Comparison of ENCODE assay signal across 9 cellular contexts in the genomic region with DNA sequence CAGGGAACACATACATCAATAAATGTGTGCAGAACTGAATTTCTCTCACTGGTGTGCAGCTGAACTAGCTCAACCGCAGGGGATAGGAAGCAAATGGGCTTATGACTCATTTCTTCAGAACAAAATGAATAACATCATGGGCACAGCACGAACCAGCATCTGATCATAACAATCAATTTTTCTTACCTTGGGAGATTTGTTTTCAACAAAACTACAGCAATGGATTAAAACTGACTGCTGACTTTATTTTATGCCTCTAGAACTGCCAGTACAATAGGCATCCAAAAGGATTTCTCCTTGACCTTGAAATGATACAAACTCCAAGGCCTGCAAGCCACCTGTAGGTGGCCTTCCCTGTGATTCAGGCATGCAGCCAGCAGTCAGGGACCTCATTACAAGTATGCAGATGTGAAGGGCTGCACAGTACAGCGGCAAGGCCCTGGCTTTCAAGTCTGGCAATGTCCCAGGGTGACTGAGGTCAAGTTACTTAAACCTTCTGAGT. TPM values are rescaled to one million over a fixed set of nuclear protein-coding genes. Genes with fewer than 3 reads are reported as not detected.
DNase-seq lines count a peak whose midpoint lies in the region; ATAC-seq and TF ChIP-seq lines count a peak whose summit lies in the region.
"Had no signal": no experiment of that assay in that cellular context is flagged by ENCODE, and none has a peak within 500 bp of the region (broad histone marks: within the 10 kb centered on the region; RNA-seq: fewer than 3 reads in every experiment).

No MANE protein-coding gene starts in this region.

- peak overlapping the region; percentile 13 for H3K27ac Mint-ChIP-seq in activated CD8-positive, alpha-beta T cell treated with anti-CD3 and anti-CD28 coated beads for 36 hours
- peak overlapping the region in 3 of 7 donors; percentile 12 to 43 (median 22) for H3K27ac Mint-ChIP-seq in CD4-positive, alpha-beta memory T cell
- H3K27ac Mint-ChIP-seq: T-cell had no signal

- H3K27me3 ChIP-seq in CD4-positive, alpha-beta memory T cell (ENCODE audit: insufficient read depth, low read length) = no peaks in the 10 kb centered on the region

- H3K4me3 ChIP-seq in CD4-positive, alpha-beta memory T cell (ENCODE audit: low read length in 2 of 2) = no peak overlapping the region

- no peak overlapping the region for H3K4me3 Mint-ChIP-seq in activated CD8-positive, alpha-beta T cell treated with anti-CD3 and anti-CD28 coated beads for 36 hours
- H3K4me3 Mint-ChIP-seq in CD4-positive, alpha-beta memory T cell = no peak overlapping the region
- H3K4me3 Mint-ChIP-seq: T-cell had no signal

- no peaks in the 10 kb centered on the region for H3K27me3 Mint-ChIP-seq in activated CD8-positive, alpha-beta T cell treated with anti-CD3 and anti-CD28 coated beads for 36 hours
- no peaks in the 10 kb centered on the region for H3K27me3 Mint-ChIP-seq in CD4-positive, alpha-beta memory T cell
- H3K27me3 Mint-ChIP-seq: T-cell had no signal

- TF ChIP-seq CTCF in activated CD8-positive, alpha-beta T cell treated with anti-CD3 and anti-CD28 coated beads for 36 hours (IDR thresholded peaks at IDR 0.05) = no peak

- no peaks in the 10 kb centered on the region for H3K9me3 ChIP-seq in CD4-positive, alpha-beta memory T cell (ENCODE audit: control insufficient read depth in 1 of 2, low read length in 2 of 2)

- POLR2A ChIA-PET in activated CD8-positive, alpha-beta T cell treated with anti-CD3 and anti-CD28 coated beads for 36 hours (lab: Charles Lee) = no interaction called here
- POLR2A ChIA-PET in CD4-positive, alpha-beta memory T cell (lab: Charles Lee; ENCODE audit: partially characterized antibody) = no interaction called here

- peaks cover 25% of the 10 kb centered on the region for H3K4me1 Mint-ChIP-seq in activated CD8-positive, alpha-beta T cell treated with anti-CD3 and anti-CD28 coated beads for 36 hours (ENCODE audit: low read depth)
- peaks cover 0 to 5% (median 3%) of the 10 kb centered on the region in 4 donors for H3K4me1 Mint-ChIP-seq in CD4-positive, alpha-beta memory T cell

- H3K36me3 Mint-ChIP-seq in activated CD8-positive, alpha-beta T cell treated with anti-CD3 and anti-CD28 coated beads for 36 hours (ENCODE audit: low read depth) = peaks cover 35% of the 10 kb centered on the region
- peaks cover 51 to 85% of the 10 kb centered on the region in 2 donors for H3K36me3 Mint-ChIP-seq in CD4-positive, alpha-beta memory T cell

- intact Hi-C loops in activated CD8-positive, alpha-beta T cell treated with anti-CD3 and anti-CD28 coated beads for 36 hours (cut with micrococcal nuclease) = no loop called here
- intact Hi-C loops in CD4-positive, alpha-beta memory T cell (cut with micrococcal nuclease) = no loop called here

- peak; percentile 58 for DNase-seq in activated CD4-positive, alpha-beta T cell treated with anti-CD3 and anti-CD28 coated beads for 48 hours
- DNase-seq in activated CD4-positive, alpha-beta T cell treated with anti-CD3 and anti-CD28 coated beads, Interleukin-2, amount 50 U/mL, for 1 hour = no peak
- DNase-seq in activated CD8-positive, alpha-beta T cell treated with anti-CD3 and anti-CD28 coated beads for 36 hours = peak; percentile 45
- peak in 2 of 3 donors; percentile 5 to 21 for DNase-seq in stimulated activated CD4-positive, alpha-beta T cell treated with anti-CD3 and anti-CD28 coated beads, TNF-alpha, amount 100 ng/mL, for 48 hours (ENCODE audit: low read depth in 3 of 3)
- DNase-seq in DMS53 (lab: John Stamatoyannopoulos, UW) (no peak), SIG-M5 (lab: John Stamatoyannopoulos, UW) (no peak)
- DNase-seq in CD4-positive, alpha-beta memory T cell = no peak
- DNase-seq: T-cell had no signal

- H3K9me3 Mint-ChIP-seq in activated CD8-positive, alpha-beta T cell treated with anti-CD3 and anti-CD28 coated beads for 36 hours = no peaks in the 10 kb centered on the region
- no peaks in the 10 kb centered on the region for H3K9me3 Mint-ChIP-seq in CD4-positive, alpha-beta memory T cell
- H3K9me3 Mint-ChIP-seq: T-cell had no signal

- CTCF ChIA-PET in activated CD8-positive, alpha-beta T cell treated with anti-CD3 and anti-CD28 coated beads for 36 hours (lab: Charles Lee) = no interaction called here
- CTCF ChIA-PET in CD4-positive, alpha-beta memory T cell (lab: Charles Lee; ENCODE audit: partially characterized antibody) = no interaction called here

- ATAC-seq in HG02610 (IDR thresholded peaks at IDR 0.05; ENCODE audit: unreplicated experiment) = peak; percentile 75
- peak; percentile 85 for ATAC-seq in activated CD8-positive, alpha-beta T cell treated with anti-CD3 and anti-CD28 coated beads for 36 hours

- peaks cover 33% of the 10 kb centered on the region for H3K36me3 ChIP-seq in CD4-positive, alpha-beta memory T cell (ENCODE audit: insufficient read depth, low read length)

- H3K27ac ChIP-seq in CD4-positive, alpha-beta memory T cell (ENCODE audit: low read depth, low read length) = no peak overlapping the region

- no peaks in the 10 kb centered on the region for H3K4me1 ChIP-seq in CD4-positive, alpha-beta memory T cell (ENCODE audit: insufficient read depth, low read length)

RNA-seq across cellular contexts. Expression of a gene that starts 26.1 kb away (rescaled TPM):
- 10 to 100 TPM; 30.7 to 33.1 TPM for total RNA-seq in activated CD8-positive, alpha-beta T cell treated with anti-CD3 and anti-CD28 coated beads for 36 hours
- total RNA-seq in CD4-positive, alpha-beta memory T cell = 10 to 100 TPM; 47.0 to 52.2 TPM
- polyA plus RNA-seq in CD4-positive, alpha-beta memory T cell = 10 to 100 TPM; 25.5 to 35.1 TPM

Comparison
In these comparisons a context has a peak if more than half of its experiments do, and no peak if none do; other contexts are left out.
1. DNase-seq: peak in activated CD4-positive, alpha-beta T cell treated with anti-CD3 and anti-CD28 coated beads for 48 hours (single experiment), activated CD8-positive, alpha-beta T cell treated with anti-CD3 and anti-CD28 coated beads for 36 hours (single experiment) and stimulated activated CD4-positive, alpha-beta T cell treated with anti-CD3 and anti-CD28 coated beads, TNF-alpha, amount 100 ng/mL, for 48 hours (2 of 3); none in activated CD4-positive, alpha-beta T cell treated with anti-CD3 and anti-CD28 coated beads, Interleukin-2, amount 50 U/mL, for 1 hour (single experiment), DMS53 (single experiment), CD4-positive, alpha-beta memory T cell (0 of 5) and SIG-M5 (single experiment).